35 cellular contexts compared by ENCODE assay signal in genomic region chr15:85086855-85087254, GRCh38.
"Had no signal": no experiment of that assay in that cellular context is flagged by ENCODE, and none has a peak within 500 bp of the region (broad histone marks: within the 10 kb centered on the region; RNA-seq: fewer than 3 reads in every experiment).

No MANE protein-coding gene starts in this region.

- H3K9me3 ChIP-seq: MG63 had no signal

- H3K4me3 ChIP-seq: MG63 had no signal

- H3K27me3 ChIP-seq: MG63 had no signal

- DNase-seq: Karpas-422, Kasumi-1, MG63, MM.1S, MV-4-11, NCI-H1048, NCI-H1092, NCI-H1092 treated with DMSO at 0.1 percent for 48 hours, NCI-H1105, NCI-H1105 treated with DMSO at 0.1 percent for 48 hours, NCI-H1417, NCI-H1417 treated with DMSO at 0.1 percent for 48 hours, NCI-H1436, NCI-H1436 treated with DMSO at 0.1 percent for 48 hours, NCI-H146, NCI-H1694, NCI-H1694 treated with DMSO at 0.1 percent for 48 hours, NCI-H187, NCI-H187 treated with DMSO at 0.1 percent for 48 hours, NCI-H1930, NCI-H2029, NCI-H2029 treated with DMSO at 0.1 percent for 48 hours, NCI-H2081, NCI-H2081 treated with DMSO at 0.1 percent for 48 hours, NCI-H2107, NCI-H2171, NCI-H2171 treated with DMSO at 0.1 percent for 48 hours, NCI-H2227 treated with DMSO at 0.1 percent for 48 hours, NCI-H226, NCI-H345, NCI-H446, NCI-H446 treated with DMSO at 0.1 percent for 48 hours, NCI-H510A, NCI-H510A treated with DMSO at 0.1 percent for 48 hours, NCI-H524 had no signal
